ENCODE assay signal across 1 cellular context in genomic region chr14:54488646-54489317, GRCh38.
A peak's percentile ranks its signal among the peaks of the same experiment; 100 is the strongest.
TF ChIP-seq lines count a peak whose summit lies in the region.

Gene GMFB, minus strand, starts transcription at chr14:54488980. Its CDS starts 53 bp downstream, at chr14:54488927.

TF ChIP-seq in HCT116, 20 proteins besides CTCF, POLR2A, EP300 and RAD21 (continued from another document):
- TF ChIP-seq ZNF274 (IDR thresholded peaks at IDR 0.05; ENCODE audit: low read depth, low read length): no peak
- no peak; the same call in 1 of the 2 replicates for TF ChIP-seq JUND (IDR thresholded peaks at IDR 0.05)
- TF ChIP-seq SP1 (IDR thresholded peaks at IDR 0.05; ENCODE audit: low read depth): peak; percentile 90
- TF ChIP-seq ELF1 (IDR thresholded peaks at IDR 0.05; ENCODE audit: borderline replicate concordance, low read depth): peak; percentile 74
- TF ChIP-seq TCF7L2 (IDR thresholded peaks at IDR 0.05; ENCODE audit: borderline replicate concordance, extremely low read depth, insufficient read depth, insufficient read length): peak; percentile 25
